9 cellular contexts compared by ENCODE assay signal in genomic region chr4:87559090-87559837, GRCh38. TPM values are rescaled to one million over a fixed set of nuclear protein-coding genes. Genes with fewer than 3 reads are reported as not detected.
A peak's percentile ranks its signal among the peaks of the same experiment; 100 is the strongest.
DNase-seq lines count a peak whose midpoint lies in the region; ATAC-seq and TF ChIP-seq lines count a peak whose summit lies in the region.
"Had no signal": no experiment of that assay in that cellular context is flagged by ENCODE, and none has a peak within 500 bp of the region (broad histone marks: within the 10 kb centered on the region; RNA-seq: fewer than 3 reads in every experiment).

No MANE protein-coding gene starts in this region.

- no peaks in the 10 kb centered on the region for H3K27me3 ChIP-seq in lung (ENCODE audit: control insufficient read depth, insufficient read depth)

- no peak overlapping the region for H3K27ac ChIP-seq in lung (ENCODE audit: low read depth in 1 of 2, low read length in 1 of 2)

- no peaks in the 10 kb centered on the region for H3K4me1 ChIP-seq in lung (ENCODE audit: control insufficient read depth in 2 of 2, insufficient read depth in 2 of 2, low read length in 2 of 2)

- H3K9me3 Mint-ChIP-seq in activated CD4-positive, alpha-beta T cell treated with anti-CD3 and anti-CD28 coated beads for 36 hours (ENCODE audit: low read depth): no peaks in the 10 kb centered on the region

- H3K36me3 Mint-ChIP-seq in activated CD4-positive, alpha-beta T cell treated with anti-CD3 and anti-CD28 coated beads for 36 hours (ENCODE audit: low read depth): no peaks in the 10 kb centered on the region

- CTCF ChIA-PET in activated CD4-positive, alpha-beta T cell treated with anti-CD3 and anti-CD28 coated beads for 36 hours (lab: Charles Lee): interaction anchor here (0.6 kb wide), 1 partner anchor 16 kb away, joined by 7 read pairs; no protein-coding TSS in a partner anchor

- TF ChIP-seq CTCF in lung (IDR thresholded peaks at IDR 0.05; ENCODE audit: control extremely low read depth, extremely low read depth): no peak

- H3K4me1 Mint-ChIP-seq in activated CD4-positive, alpha-beta T cell treated with anti-CD3 and anti-CD28 coated beads for 36 hours: peaks cover 31% of the 10 kb centered on the region

- no peak overlapping the region for H3K4me3 Mint-ChIP-seq in activated CD4-positive, alpha-beta T cell treated with anti-CD3 and anti-CD28 coated beads for 36 hours

- intact Hi-C loops in activated CD4-positive, alpha-beta T cell treated with anti-CD3 and anti-CD28 coated beads for 36 hours (cut with DNase I, micrococcal nuclease): loop anchor here in 1 of 2 experiments (5.0 kb wide), 1 partner anchor 288 kb away; no protein-coding TSS in a partner anchor

- peak; percentile 93 for ATAC-seq in HG02884 (IDR thresholded peaks at IDR 0.05; ENCODE audit: unreplicated experiment)
- peak; percentile 89 for ATAC-seq in activated CD4-positive, alpha-beta T cell treated with anti-CD3 and anti-CD28 coated beads for 36 hours
- ATAC-seq in lung (ENCODE audit: insufficient read depth, low FRiP score): no peak

- peak; percentile 16 for DNase-seq in NCI-H82 (lab: John Stamatoyannopoulos, UW)
- no peak for DNase-seq in NCI-H82 treated with DMSO at 0.1 percent for 48 hours (lab: John Stamatoyannopoulos, UW; ENCODE audit: unreplicated experiment)
- peak; percentile 50 for DNase-seq in NCI-H187 treated with DMSO at 0.1 percent for 48 hours (lab: John Stamatoyannopoulos, UW)
- peak; percentile 62 for DNase-seq in activated CD4-positive, alpha-beta T cell treated with anti-CD3 and anti-CD28 coated beads for 36 hours
- DNase-seq in lung (ENCODE audit: low spot score): peak; percentile 28
- no peak for DNase-seq in LoVo (ENCODE audit: low spot score)
- no peak for DNase-seq in GM03348 (ENCODE audit: low spot score)

- H3K27ac Mint-ChIP-seq in activated CD4-positive, alpha-beta T cell treated with anti-CD3 and anti-CD28 coated beads for 36 hours: no peak overlapping the region

- H3K36me3 ChIP-seq in lung (ENCODE audit: control insufficient read depth in 2 of 2, insufficient read depth in 2 of 2, low read length in 2 of 2): no peaks in the 10 kb centered on the region

- POLR2A ChIA-PET in activated CD4-positive, alpha-beta T cell treated with anti-CD3 and anti-CD28 coated beads for 36 hours (lab: Charles Lee): no interaction called here

- no peaks in the 10 kb centered on the region for H3K9me3 ChIP-seq in lung (ENCODE audit: control insufficient read depth in 2 of 2, insufficient read depth in 1 of 2, low read length in 1 of 2)

- H3K4me3 ChIP-seq in lung: no peak overlapping the region

- WGBS in lung, 2 donors: 19 to 39% methylated on average over 8 of the region's 8 CpGs

- no peaks in the 10 kb centered on the region for H3K27me3 Mint-ChIP-seq in activated CD4-positive, alpha-beta T cell treated with anti-CD3 and anti-CD28 coated beads for 36 hours

RNA-seq across cellular contexts. Expression of gene SPARCL1, which starts 30.1 kb away (rescaled TPM):
- not detected for total RNA-seq in activated CD4-positive, alpha-beta T cell treated with anti-CD3 and anti-CD28 coated beads for 36 hours
- total RNA-seq in lung: 100 to 1,000 TPM; 294 to 422 TPM
- polyA plus RNA-seq in lung: 100 to 1,000 TPM in 1 of 2 donors, 10 to 100 TPM in 1; 93.2 to 486 TPM
- polyA plus RNA-seq: AG04450 had no signal

RNA-seq across cellular contexts. Expression of gene DSPP, which starts 49.1 kb away (rescaled TPM):
- total RNA-seq in activated CD4-positive, alpha-beta T cell treated with anti-CD3 and anti-CD28 coated beads for 36 hours: not detected
- not detected for total RNA-seq in lung
- not detected for polyA plus RNA-seq in lung
- polyA plus RNA-seq: AG04450 had no signal

Comparison
In these comparisons a context has a peak if more than half of its experiments do, and no peak if none do; other contexts are left out.
1. DNase-seq: peak in NCI-H82 (single experiment), NCI-H187 treated with DMSO at 0.1 percent for 48 hours (single experiment), activated CD4-positive, alpha-beta T cell treated with anti-CD3 and anti-CD28 coated beads for 36 hours (single experiment) and lung (single experiment); none in NCI-H82 treated with DMSO at 0.1 percent for 48 hours (single experiment), LoVo (single experiment) and GM03348 (single experiment).
2. RNA of gene SPARCL1, which starts 30.1 kb away (total RNA-seq): 294 to 422 TPM in lung; not detected in activated CD4-positive, alpha-beta T cell treated with anti-CD3 and anti-CD28 coated beads for 36 hours; every median in the first group is over 100 times any median in the second.